ENCODE assay signal across 8 cellular contexts in the genomic region with DNA sequence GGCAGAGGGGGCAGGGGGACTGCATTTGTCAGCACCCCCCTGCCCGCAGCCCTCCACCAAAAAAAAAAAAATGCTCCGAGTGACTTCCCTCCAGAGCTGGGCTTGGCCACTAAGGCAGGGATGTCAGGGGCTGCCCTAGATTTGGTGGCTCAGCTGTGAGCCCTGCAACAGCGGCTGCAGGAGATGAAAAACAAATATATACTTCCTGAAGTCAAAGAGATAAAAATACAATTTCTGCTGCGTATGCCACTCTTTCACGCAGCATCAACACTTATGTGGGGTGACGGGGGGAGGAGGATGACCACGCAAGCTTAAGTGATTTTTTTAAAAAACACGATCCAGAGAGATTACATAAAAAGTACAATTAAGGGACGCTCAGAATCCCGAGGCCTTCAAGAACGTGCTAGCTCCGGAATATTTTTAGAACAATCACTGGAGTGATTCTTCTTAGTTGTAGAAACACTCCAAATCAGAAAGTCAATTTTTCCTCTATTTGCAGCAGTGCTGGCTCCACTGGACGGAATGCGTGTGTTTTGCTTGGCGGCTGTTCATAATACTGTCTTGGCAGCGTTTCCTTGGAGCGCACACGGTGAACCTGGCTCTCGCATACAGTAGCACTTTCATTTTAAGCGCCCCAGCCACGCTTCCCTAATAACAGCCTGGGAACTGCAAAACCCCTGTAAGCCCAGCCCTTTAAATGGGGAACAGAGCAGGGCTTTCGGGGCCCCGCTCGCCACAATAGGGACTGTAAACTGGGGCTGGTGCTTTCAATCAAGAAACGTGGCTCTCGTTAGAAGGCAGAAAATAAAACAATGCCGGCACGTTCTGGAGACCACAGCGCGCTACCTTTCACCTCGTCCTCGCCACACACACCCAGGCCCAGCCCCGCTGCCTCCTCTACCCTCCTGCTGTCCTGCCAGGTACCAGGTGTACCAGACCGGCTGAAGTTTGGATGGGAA.
DNase-seq lines count a peak whose midpoint lies in the region; ATAC-seq and TF ChIP-seq lines count a peak whose summit lies in the region.

No MANE protein-coding gene starts in this region.

- no peak overlapping the region for H3K4me2 ChIP-seq in smooth muscle cell

- H3K4me1 Mint-ChIP-seq in activated CD4-positive, alpha-beta T cell treated with anti-CD3 and anti-CD28 coated beads for 36 hours, result peaks cover 89% of the 10 kb centered on the region
- H3K4me1 Mint-ChIP-seq in effector memory CD8-positive, alpha-beta T cell (ENCODE audit: low read depth in 2 of 2), result peaks cover 82 to 91% of the 10 kb centered on the region in 2 donors
- peaks cover 57 to 84% of the 10 kb centered on the region in 2 donors for H3K4me1 Mint-ChIP-seq in natural killer cell

- H3K27ac ChIP-seq in smooth muscle cell (ENCODE audit: low read depth), result no peak overlapping the region

- no peaks in the 10 kb centered on the region for H3K4me1 ChIP-seq in smooth muscle cell (ENCODE audit: low read depth)

- no peak overlapping the region for H3K4me3 ChIP-seq in smooth muscle cell

- H4K20me1 ChIP-seq in smooth muscle cell (ENCODE audit: low read depth), result peaks cover under 1% of the 10 kb centered on the region

- WGBS in smooth muscle cell (ENCODE audit: low lambda C conversion rate), result 83% methylated on average over 34 of the region's 34 CpGs

- TF ChIP-seq CTCF in natural killer cell (IDR thresholded peaks at IDR 0.05) (no peak), smooth muscle cell (IDR thresholded peaks at IDR 0.05; ENCODE audit: borderline replicate concordance, insufficient read depth, poor library complexity, severe bottlenecking) (no peak)

- H3K27me3 ChIP-seq in smooth muscle cell (ENCODE audit: low read depth), result no peaks in the 10 kb centered on the region

- peak; percentile 8 for ATAC-seq in activated CD4-positive, alpha-beta T cell treated with anti-CD3 and anti-CD28 coated beads for 36 hours
- ATAC-seq in effector memory CD8-positive, alpha-beta T cell (replicated peaks), result peak; percentile 59
- ATAC-seq in natural killer cell (peak; percentile 49 to 66 (median 64)), GM18873 (IDR thresholded peaks at IDR 0.05; ENCODE audit: low FRiP score, unreplicated experiment) (no peak), HG03457 (IDR thresholded peaks at IDR 0.05; ENCODE audit: unreplicated experiment) (no peak)

- CTCF ChIA-PET in activated CD4-positive, alpha-beta T cell treated with anti-CD3 and anti-CD28 coated beads for 36 hours (lab: Charles Lee), result interaction anchor here (0.6 to 1.6 kb wide), 10 partner anchors 18 to 1182 kb away, joined by 3 to 6 read pairs (median 3); no protein-coding TSS in a partner anchor

- DNase-seq in activated CD4-positive, alpha-beta T cell treated with anti-CD3 and anti-CD28 coated beads for 36 hours, result no peak
- DNase-seq in activated CD4-positive, alpha-beta T cell treated with anti-CD3 and anti-CD28 coated beads, Interleukin-2, amount 50 U/mL, for 48 hours, result no peak
- peak; percentile 65 for DNase-seq in T-helper 22 cell (ENCODE audit: low read depth)
- peak; percentile 29 to 44 (median 41) for DNase-seq in effector memory CD8-positive, alpha-beta T cell
- no peak for DNase-seq in natural killer cell
- no peak for DNase-seq in smooth muscle cell (lab: John Stamatoyannopoulos, UW; ENCODE audit: unreplicated experiment)

- peak overlapping the region; percentile 99 for H3K27ac Mint-ChIP-seq in activated CD4-positive, alpha-beta T cell treated with anti-CD3 and anti-CD28 coated beads for 36 hours
- peak overlapping the region; percentile 92 to 99 for H3K27ac Mint-ChIP-seq in effector memory CD8-positive, alpha-beta T cell
- peak overlapping the region; percentile 84 to 89 for H3K27ac Mint-ChIP-seq in natural killer cell

- H3K79me2 ChIP-seq in smooth muscle cell (ENCODE audit: low read depth), result peaks cover 4% of the 10 kb centered on the region

- H3K27me3 Mint-ChIP-seq in activated CD4-positive, alpha-beta T cell treated with anti-CD3 and anti-CD28 coated beads for 36 hours, result no peaks in the 10 kb centered on the region
- H3K27me3 Mint-ChIP-seq in effector memory CD8-positive, alpha-beta T cell, result no peaks in the 10 kb centered on the region
- no peaks in the 10 kb centered on the region for H3K27me3 Mint-ChIP-seq in natural killer cell (ENCODE audit: low read depth in 2 of 2)

- H2AFZ ChIP-seq in smooth muscle cell (ENCODE audit: low read depth), result no peak overlapping the region

- POLR2A ChIA-PET in activated CD4-positive, alpha-beta T cell treated with anti-CD3 and anti-CD28 coated beads for 36 hours (lab: Charles Lee), result interaction anchor here (0.6 to 0.7 kb wide), 3 partner anchors 45 to 55 kb away, joined by 3 to 4 read pairs (median 3); no protein-coding TSS in a partner anchor

- intact Hi-C loops in activated CD4-positive, alpha-beta T cell treated with anti-CD3 and anti-CD28 coated beads for 36 hours (cut with DNase I, micrococcal nuclease), result loop anchor here (2.0 to 5.0 kb wide), 5 partner anchors 15 to 1215 kb away; no protein-coding TSS in a partner anchor
- intact Hi-C loops in natural killer cell (cut with micrococcal nuclease), result loop anchor here (5.0 kb wide), 1 partner anchor 40 kb away; no protein-coding TSS in a partner anchor

- H3K9ac ChIP-seq in smooth muscle cell (ENCODE audit: low read depth), result no peak overlapping the region

- peaks cover 57% of the 10 kb centered on the region for H3K36me3 Mint-ChIP-seq in activated CD4-positive, alpha-beta T cell treated with anti-CD3 and anti-CD28 coated beads for 36 hours (ENCODE audit: low read depth)
- peaks cover 66% of the 10 kb centered on the region for H3K36me3 Mint-ChIP-seq in effector memory CD8-positive, alpha-beta T cell (ENCODE audit: insufficient read depth)
- no peaks in the 10 kb centered on the region for H3K36me3 Mint-ChIP-seq in natural killer cell

- H3K9me3 Mint-ChIP-seq in activated CD4-positive, alpha-beta T cell treated with anti-CD3 and anti-CD28 coated beads for 36 hours (ENCODE audit: low read depth), result no peaks in the 10 kb centered on the region
- no peaks in the 10 kb centered on the region for H3K9me3 Mint-ChIP-seq in effector memory CD8-positive, alpha-beta T cell
- no peaks in the 10 kb centered on the region for H3K9me3 Mint-ChIP-seq in natural killer cell

- peaks cover 2% of the 10 kb centered on the region for H3F3A ChIP-seq in smooth muscle cell (ENCODE audit: low read depth)

- peak overlapping the region; percentile 79 for H3K4me3 Mint-ChIP-seq in activated CD4-positive, alpha-beta T cell treated with anti-CD3 and anti-CD28 coated beads for 36 hours
- peak overlapping the region; percentile 81 to 89 for H3K4me3 Mint-ChIP-seq in effector memory CD8-positive, alpha-beta T cell
- H3K4me3 Mint-ChIP-seq in natural killer cell, result peak overlapping the region; percentile 90

- no peaks in the 10 kb centered on the region for H3K36me3 ChIP-seq in smooth muscle cell (ENCODE audit: low read depth)

- H3K9me3 ChIP-seq in smooth muscle cell (replicated peaks; ENCODE audit: low read depth), result no peaks in the 10 kb centered on the region

Comparison
In these comparisons a context has a peak if more than half of its experiments do, and no peak if none do; other contexts are left out.
1. ATAC-seq: peak in activated CD4-positive, alpha-beta T cell treated with anti-CD3 and anti-CD28 coated beads for 36 hours (single experiment), effector memory CD8-positive, alpha-beta T cell (single experiment) and natural killer cell (3 of 3); none in GM18873 (single experiment) and HG03457 (single experiment).
2. DNase-seq: peak in T-helper 22 cell (single experiment) and effector memory CD8-positive, alpha-beta T cell (3 of 3); none in activated CD4-positive, alpha-beta T cell treated with anti-CD3 and anti-CD28 coated beads for 36 hours (single experiment), activated CD4-positive, alpha-beta T cell treated with anti-CD3 and anti-CD28 coated beads, Interleukin-2, amount 50 U/mL, for 48 hours (0 of 2), natural killer cell (single experiment) and smooth muscle cell (single experiment).
3. Peak in every context shown above with its lines, with median percentiles within 50 percentile points of each other: H3K27ac Mint-ChIP-seq and H3K4me3 Mint-ChIP-seq.